21 cellular contexts compared by ENCODE assay signal in the genomic region with DNA sequence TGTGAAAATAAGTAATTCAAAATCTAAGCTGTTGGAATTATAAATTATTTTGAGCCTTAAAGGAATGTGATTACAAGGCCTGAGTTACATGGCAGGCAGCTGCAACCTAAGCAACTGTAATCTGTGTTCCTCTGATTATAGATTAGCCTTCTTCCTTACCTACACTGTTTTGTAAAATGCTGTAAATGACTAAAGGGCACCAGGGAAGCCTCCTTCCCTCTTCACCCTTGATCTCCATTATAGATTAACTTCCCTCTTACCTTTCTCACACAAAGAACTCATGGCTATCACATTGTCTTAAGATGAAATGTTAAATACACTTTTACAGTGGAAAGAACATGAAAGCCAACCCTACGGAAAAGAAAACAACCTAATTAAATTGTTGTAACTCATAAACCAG.
A peak's percentile ranks its signal among the peaks of the same experiment; 100 is the strongest.
DNase-seq lines count a peak whose midpoint lies in the region; ATAC-seq and TF ChIP-seq lines count a peak whose summit lies in the region.
"Had no signal": no experiment of that assay in that cellular context is flagged by ENCODE, and none has a peak within 500 bp of the region (broad histone marks: within the 10 kb centered on the region; RNA-seq: fewer than 3 reads in every experiment).

No MANE protein-coding gene starts in this region.

- H3K27ac Mint-ChIP-seq in endodermal cell: no peak overlapping the region
- no peak overlapping the region for H3K27ac Mint-ChIP-seq in CD8-positive, alpha-beta T cell
- H3K27ac Mint-ChIP-seq in naive thymus-derived CD8-positive, alpha-beta T cell: no peak overlapping the region
- H3K27ac Mint-ChIP-seq: CD4-positive, alpha-beta T cell; HFFc6 had no signal

- H3K27ac ChIP-seq in OCI-LY1 (ENCODE audit: low read depth, low read length, poor library complexity, severe bottlenecking): peak overlapping the region; percentile 92
- no peak overlapping the region for H3K27ac ChIP-seq in endodermal cell (ENCODE audit: low read depth, low read length)
- H3K27ac ChIP-seq in CD8-positive, alpha-beta T cell (ENCODE audit: low read depth, low read length): no peak overlapping the region
- H3K27ac ChIP-seq: A549, C4-2B had no signal

- TF ChIP-seq CTCF in OCI-LY1 (IDR thresholded peaks at IDR 0.05; ENCODE audit: low read length) (no peak), endodermal cell (conservative IDR thresholded peaks at IDR 0.05) (no peak), mucosa of descending colon (IDR thresholded peaks at IDR 0.05) (no peak), GM10266 (IDR thresholded peaks at IDR 0.05; ENCODE audit: control insufficient read depth, insufficient read depth, low read depth, missing control alignments) (no peak)
- TF ChIP-seq CTCF in CD8-positive, alpha-beta T cell (IDR thresholded peaks at IDR 0.05): no peak

- peaks cover 60% of the 10 kb centered on the region for H3K4me1 ChIP-seq in OCI-LY1 (ENCODE audit: insufficient read depth, low read length, severe bottlenecking)
- peaks cover 3% of the 10 kb centered on the region for H3K4me1 ChIP-seq in endodermal cell (ENCODE audit: control insufficient read depth, insufficient read depth, low read length)
- H3K4me1 ChIP-seq in mucosa of descending colon (ENCODE audit: low read depth): no peaks in the 10 kb centered on the region
- no peaks in the 10 kb centered on the region for H3K4me1 ChIP-seq in CD8-positive, alpha-beta T cell (ENCODE audit: insufficient read depth, low read length)
- H3K4me1 ChIP-seq: A549 had no signal

- no peaks in the 10 kb centered on the region for H3K36me3 ChIP-seq in OCI-LY1 (ENCODE audit: insufficient read depth, low read length)
- no peaks in the 10 kb centered on the region for H3K36me3 ChIP-seq in endodermal cell (ENCODE audit: control insufficient read depth, insufficient read depth, low read length)
- H3K36me3 ChIP-seq in mucosa of descending colon (ENCODE audit: low read depth): no peaks in the 10 kb centered on the region
- no peaks in the 10 kb centered on the region for H3K36me3 ChIP-seq in CD8-positive, alpha-beta T cell (ENCODE audit: insufficient read depth, low read length)

- no peaks in the 10 kb centered on the region for H3K9me3 ChIP-seq in OCI-LY1 (ENCODE audit: low read length)
- no peaks in the 10 kb centered on the region for H3K9me3 ChIP-seq in endodermal cell (ENCODE audit: control insufficient read depth, low read length)
- no peaks in the 10 kb centered on the region for H3K9me3 ChIP-seq in mucosa of descending colon
- no peaks in the 10 kb centered on the region for H3K9me3 ChIP-seq in CD8-positive, alpha-beta T cell (ENCODE audit: low read length)
- H3K9me3 ChIP-seq: A549 had no signal

- no peaks in the 10 kb centered on the region for H3K9me3 Mint-ChIP-seq in endodermal cell
- H3K9me3 Mint-ChIP-seq in CD8-positive, alpha-beta T cell: peaks cover 2% of the 10 kb centered on the region
- no peaks in the 10 kb centered on the region for H3K9me3 Mint-ChIP-seq in naive thymus-derived CD8-positive, alpha-beta T cell
- H3K9me3 Mint-ChIP-seq: CD4-positive, alpha-beta T cell; HFFc6; IgD-negative memory B cell had no signal

- no peaks in the 10 kb centered on the region for H3K79me2 ChIP-seq in OCI-LY1 (ENCODE audit: insufficient read depth, low read length)

- H3K9me2 ChIP-seq in OCI-LY1 (ENCODE audit: low read depth, low read length): no peaks in the 10 kb centered on the region

- peak; percentile 82 for ATAC-seq in mucosa of descending colon
- ATAC-seq in CD8-positive, alpha-beta T cell: no peak
- no peak for ATAC-seq in naive thymus-derived CD8-positive, alpha-beta T cell
- ATAC-seq: A549, GM12878, HCT116, HepG2 had no signal

- no peaks in the 10 kb centered on the region for H3K36me3 Mint-ChIP-seq in endodermal cell (ENCODE audit: low read depth)
- no peaks in the 10 kb centered on the region for H3K36me3 Mint-ChIP-seq in CD8-positive, alpha-beta T cell
- no peaks in the 10 kb centered on the region for H3K36me3 Mint-ChIP-seq in naive thymus-derived CD8-positive, alpha-beta T cell

- H3K9ac ChIP-seq in OCI-LY1 (ENCODE audit: low read length) (no peak overlapping the region), endodermal cell (ENCODE audit: extremely low read depth, low read length, poor library complexity, severe bottlenecking) (no peak overlapping the region)

- peak overlapping the region; percentile 77 for H2AFZ ChIP-seq in OCI-LY1 (ENCODE audit: low read length)

- peaks cover 18% of the 10 kb centered on the region for H3K4me1 Mint-ChIP-seq in endodermal cell
- H3K4me1 Mint-ChIP-seq in CD8-positive, alpha-beta T cell (ENCODE audit: low read depth): no peaks in the 10 kb centered on the region
- H3K4me1 Mint-ChIP-seq in naive thymus-derived CD8-positive, alpha-beta T cell: peaks cover 0 to 20% (median 3%) of the 10 kb centered on the region in 4 donors

- POLR2A ChIA-PET in CD8-positive, alpha-beta T cell (lab: Charles Lee): no interaction called here
- POLR2A ChIA-PET in naive thymus-derived CD8-positive, alpha-beta T cell (lab: Charles Lee): no interaction called here

- H3K4me2 ChIP-seq in OCI-LY1 (ENCODE audit: low read length): no peak overlapping the region
- H3K4me2 ChIP-seq: A549 had no signal

- intact Hi-C loops in mucosa of descending colon (cut with DNase I, micrococcal nuclease): no loop called here
- intact Hi-C loops in CD8-positive, alpha-beta T cell (cut with DNase I, micrococcal nuclease): no loop called here

- WGBS in endodermal cell (ENCODE audit: insufficient coverage in 1 of 2, insufficient read length in 1 of 2), 2 experiments: 78 to 88% methylated on average over 1 of the region's 1 CpG

- H3K27me3 ChIP-seq in OCI-LY1 (ENCODE audit: insufficient read depth, low read length): no peaks in the 10 kb centered on the region
- no peaks in the 10 kb centered on the region for H3K27me3 ChIP-seq in endodermal cell (ENCODE audit: control insufficient read depth, insufficient read depth, low read length, poor library complexity, severe bottlenecking)
- no peaks in the 10 kb centered on the region for H3K27me3 ChIP-seq in CD8-positive, alpha-beta T cell (ENCODE audit: insufficient read depth, low read length)

- no peak for DNase-seq in endodermal cell
- peak in 1 of 3 donors; percentile 5 for DNase-seq in mucosa of descending colon
- peak; percentile 10 for DNase-seq in renal cortical epithelial cell (ENCODE audit: low read depth)
- DNase-seq in GM10266 (ENCODE audit: extremely low spot score): no peak
- no peak for DNase-seq in CD8-positive, alpha-beta T cell
- DNase-seq in naive thymus-derived CD8-positive, alpha-beta T cell: no peak
- DNase-seq: AML-193; Calu3; CD4-positive, alpha-beta T cell; DMS79 treated with DMSO at 0.1 percent for 48 hours; GF-D8; GOT3; H7; HFFc6 had no signal

- H4K20me1 ChIP-seq in OCI-LY1 (ENCODE audit: insufficient read depth, low read length): no peaks in the 10 kb centered on the region

- H3F3A ChIP-seq in OCI-LY1 (ENCODE audit: insufficient read depth, low read length): 0 out of 2 replicates have a peak, but pooled peaks cover 5% of the 10 kb centered on the region

- CTCF ChIA-PET in CD8-positive, alpha-beta T cell (lab: Charles Lee): no interaction called here

- H3K27me3 Mint-ChIP-seq in endodermal cell (ENCODE audit: insufficient read depth): no peaks in the 10 kb centered on the region
- H3K27me3 Mint-ChIP-seq in CD8-positive, alpha-beta T cell (ENCODE audit: low read depth): peaks cover 2% of the 10 kb centered on the region
- H3K27me3 Mint-ChIP-seq in naive thymus-derived CD8-positive, alpha-beta T cell: peaks cover 0 to 8% (median 1%) of the 10 kb centered on the region in 5 donors
- H3K27me3 Mint-ChIP-seq: CD4-positive, alpha-beta T cell; IgD-negative memory B cell had no signal

- H3K4me3 ChIP-seq in OCI-LY1 (ENCODE audit: low read depth, low read length, poor library complexity, severe bottlenecking): no peak overlapping the region
- peak overlapping the region; percentile 1 for H3K4me3 ChIP-seq in endodermal cell (ENCODE audit: low read length)
- no peak overlapping the region for H3K4me3 ChIP-seq in mucosa of descending colon
- H3K4me3 ChIP-seq in CD8-positive, alpha-beta T cell (ENCODE audit: low read depth, low read length): no peak overlapping the region
- H3K4me3 ChIP-seq: A549, GM12878 had no signal

- H3K4me3 Mint-ChIP-seq in endodermal cell: no peak overlapping the region
- no peak overlapping the region for H3K4me3 Mint-ChIP-seq in CD8-positive, alpha-beta T cell
- H3K4me3 Mint-ChIP-seq in naive thymus-derived CD8-positive, alpha-beta T cell: no peak overlapping the region
- H3K4me3 Mint-ChIP-seq: CD4-positive, alpha-beta T cell; HFFc6; IgD-negative memory B cell had no signal
